Comparison of ENCODE assay signal across 24 cellular contexts in the genomic region with DNA sequence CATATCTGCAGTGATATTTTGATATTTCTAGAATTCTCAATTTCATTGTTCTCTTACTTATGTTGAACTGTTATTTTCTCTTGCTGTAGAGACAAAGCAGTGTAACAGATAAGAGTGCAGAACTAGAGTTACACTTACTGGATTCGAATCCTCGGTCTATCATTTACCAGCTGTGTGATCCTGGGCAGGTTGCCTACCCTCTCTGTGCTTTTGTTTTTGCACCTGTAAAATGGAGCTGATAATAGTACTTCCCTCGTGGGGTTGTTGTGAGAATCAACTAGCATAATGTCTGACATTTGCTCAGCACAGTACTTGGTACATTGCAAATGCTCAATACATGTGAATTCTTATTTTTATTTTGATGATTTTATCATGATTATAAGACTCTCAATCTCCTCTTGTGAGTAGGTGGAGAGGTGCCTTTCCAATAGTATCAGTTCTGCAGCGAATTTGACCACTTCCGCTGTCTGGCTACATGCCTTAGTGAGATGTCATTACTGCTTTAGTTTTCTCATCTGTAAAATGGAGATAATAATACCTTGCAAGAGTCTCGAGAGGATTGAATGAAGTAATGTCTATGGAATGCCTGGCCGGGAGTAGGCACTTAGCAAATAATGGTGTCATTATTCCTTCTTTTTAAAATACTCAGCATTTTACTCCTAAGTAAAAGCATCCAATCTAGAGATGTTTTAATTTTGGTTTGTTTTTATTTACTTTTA.
"Had no signal": no experiment of that assay in that cellular context is flagged by ENCODE, and none has a peak within 500 bp of the region (broad histone marks: within the 10 kb centered on the region; RNA-seq: fewer than 3 reads in every experiment).

No MANE protein-coding gene starts in this region.

- FAIRE-seq: bronchial epithelial cell, keratinocyte had no signal

- ATAC-seq: activated CD4-positive, alpha-beta T cell treated with anti-CD3 and anti-CD28 coated beads for 36 hours; activated T-cell treated with anti-CD3 and anti-CD28 coated beads, Interleukin-2, amount 50 U/mL, for 4 hours; heart right ventricle; left lobe of liver; lower lobe of right lung; naive thymus-derived CD8-positive, alpha-beta T cell; sciatic nerve; stimulated activated naive B cell treated with anti-CD40 and anti-IgM and Interleukin-4, amounts not matched to agents 10 μg/mL and 1 μg/mL and 100 μg/mL, for 72 hours had no signal

- H3K9ac ChIP-seq: neural progenitor cell had no signal

- H3K9me3 ChIP-seq: adrenal gland, ascending aorta, colonic mucosa, esophagus squamous epithelium, lower lobe of right lung had no signal

- H3K27me3 ChIP-seq: adrenal gland, ascending aorta, colonic mucosa, esophagus squamous epithelium, neural progenitor cell had no signal

- H3K4me3 ChIP-seq: adrenal gland, ascending aorta, colonic mucosa, esophagus squamous epithelium, heart right ventricle, lower lobe of right lung, neural progenitor cell, smooth muscle cell had no signal

- H3K4me2 ChIP-seq: neural progenitor cell, smooth muscle cell had no signal

- H3K36me3 ChIP-seq: adrenal gland, ascending aorta, colonic mucosa, esophagus squamous epithelium, heart right ventricle, lower lobe of right lung, neural progenitor cell had no signal

- H3K4me1 ChIP-seq: adrenal gland, ascending aorta, colonic mucosa, heart right ventricle, lower lobe of right lung had no signal

- H2AFZ ChIP-seq: neural progenitor cell had no signal

- DNase-seq: activated B cell treated with CpG ODN at 0.5 μM for 24 hours; activated CD4-positive, alpha-beta T cell treated with anti-CD3 and anti-CD28 coated beads for 36 hours; activated CD4-positive, alpha-beta T cell treated with anti-CD3 and anti-CD28 coated beads, Interleukin-2, amount 50 U/mL, for 4 hours; activated CD8-positive, alpha-beta memory T cell treated with anti-CD3 and anti-CD28 coated beads, Interleukin-2, amount 50 U/mL, for 48 hours; activated naive CD4-positive, alpha-beta T cell; activated T-cell treated with anti-CD3 and anti-CD28 coated beads, Interleukin-2, amount 50 U/mL, for 4 hours; adrenal gland; colonic mucosa; esophagus squamous epithelium; heart right ventricle; lower lobe of right lung; naive thymus-derived CD8-positive, alpha-beta T cell; posterior cingulate gyrus; stimulated activated CD4-positive, alpha-beta T cell treated with anti-CD3 and anti-CD28 coated beads, Interleukin-15, amount 100 ng/mL, for 24 hours; stimulated activated CD8-positive, alpha-beta memory T cell treated with anti-CD3 and anti-CD28 coated beads, Interleukin-4, amount 100 ng/mL, for 48 hours; stimulated activated naive B cell treated with anti-CD40 and anti-IgM and Interleukin-4, amounts not matched to agents 10 μg/mL and 1 μg/mL and 100 μg/mL, for 72 hours; T-helper 1 cell had no signal

- H3K27ac ChIP-seq: adrenal gland, ascending aorta, colonic mucosa, esophagus squamous epithelium, heart right ventricle, lower lobe of right lung, neural progenitor cell had no signal
